ENCODE assay signal across 24 cellular contexts in the genomic region with DNA sequence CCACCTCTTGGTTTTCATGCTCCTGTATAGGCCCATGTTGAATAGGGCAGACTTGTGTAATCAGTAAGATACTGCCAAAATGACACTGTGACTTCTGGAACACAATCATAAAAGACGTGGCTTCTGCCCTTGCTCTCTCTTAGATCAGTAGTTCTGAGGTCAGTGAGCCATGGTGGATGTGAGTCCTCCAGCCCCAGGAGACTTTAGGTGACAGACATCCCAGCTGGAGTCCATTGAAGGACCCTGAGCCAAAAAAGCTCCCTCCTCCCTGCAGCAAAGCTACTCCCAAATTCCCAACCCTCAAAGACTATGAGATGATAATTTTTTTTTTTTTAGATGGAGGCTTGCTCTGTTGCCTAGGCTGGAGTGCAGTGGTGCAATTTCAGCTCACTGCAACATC. TPM values are rescaled to one million over a fixed set of nuclear protein-coding genes. Genes with fewer than 3 reads are reported as not detected.
DNase-seq lines count a peak whose midpoint lies in the region; ATAC-seq, FAIRE-seq and TF ChIP-seq lines count a peak whose summit lies in the region.
"Had no signal": no experiment of that assay in that cellular context is flagged by ENCODE, and none has a peak within 500 bp of the region (broad histone marks: within the 10 kb centered on the region; RNA-seq: fewer than 3 reads in every experiment).

No MANE protein-coding gene starts in this region.

- no peaks in the 10 kb centered on the region for H3K9me3 ChIP-seq in kidney (ENCODE audit: control insufficient read depth in 1 of 2, low read length in 2 of 2)
- H3K9me3 ChIP-seq: BE2C, BLaER1 had no signal

- TF ChIP-seq CTCF in bronchial epithelial cell (IDR thresholded peaks at IDR 0.05; ENCODE audit: insufficient read depth, low read length, severe bottlenecking), result no peak
- TF ChIP-seq CTCF in kidney (IDR thresholded peaks at IDR 0.05; ENCODE audit: borderline replicate concordance, extremely low read depth, insufficient read depth), result no peak
- no peak for TF ChIP-seq CTCF in neural crest cell (conservative IDR thresholded peaks at IDR 0.05)

- H3K4me1 Mint-ChIP-seq in neural crest cell, result peaks cover 17% of the 10 kb centered on the region

- H3K27ac ChIP-seq in kidney (ENCODE audit: low read depth in 2 of 2, low read length in 2 of 2), result no peak overlapping the region
- H3K27ac ChIP-seq: BLaER1 had no signal

- no peak overlapping the region for H3K27ac Mint-ChIP-seq in neural crest cell (ENCODE audit: unreplicated experiment)
- H3K27ac Mint-ChIP-seq: CD14-positive monocyte; CD4-positive, alpha-beta memory T cell; CD4-positive, CD25-positive, alpha-beta regulatory T cell; CD8-positive, alpha-beta memory T cell had no signal

- H3K9ac ChIP-seq in kidney (ENCODE audit: low read length in 2 of 2), result no peak overlapping the region
- H3K9ac ChIP-seq: BLaER1 had no signal

- no peaks in the 10 kb centered on the region for H3K4me1 ChIP-seq in kidney (ENCODE audit: control insufficient read depth in 1 of 2, insufficient read depth in 1 of 2, low read depth in 1 of 2, low read length in 2 of 2)
- H3K4me1 ChIP-seq: BE2C had no signal

- H3K27me3 ChIP-seq in bronchial epithelial cell (ENCODE audit: control insufficient read depth, insufficient read depth, low read length), result no peaks in the 10 kb centered on the region
- H3K27me3 ChIP-seq: BE2C, BLaER1 had no signal

- H3K36me3 ChIP-seq in bronchial epithelial cell (ENCODE audit: control insufficient read depth, insufficient read depth, low read length), result no peaks in the 10 kb centered on the region
- no peaks in the 10 kb centered on the region for H3K36me3 ChIP-seq in kidney (ENCODE audit: control insufficient read depth in 1 of 2, insufficient read depth in 2 of 2, low read length in 2 of 2)
- H3K36me3 ChIP-seq: BE2C, BLaER1 had no signal

- H3K36me3 Mint-ChIP-seq in neural crest cell (ENCODE audit: low read depth), result no peaks in the 10 kb centered on the region
- H3K36me3 Mint-ChIP-seq: CD4-positive, alpha-beta memory T cell; CD4-positive, CD25-positive, alpha-beta regulatory T cell; CD8-positive, alpha-beta memory T cell had no signal

- no peak for ATAC-seq in HG02571 (IDR thresholded peaks at IDR 0.05; ENCODE audit: unreplicated experiment)
- no peak for ATAC-seq in GM21447 (IDR thresholded peaks at IDR 0.05; ENCODE audit: unreplicated experiment)
- ATAC-seq: GM12878 had no signal

- no peaks in the 10 kb centered on the region for H3K9me3 Mint-ChIP-seq in neural crest cell
- H3K9me3 Mint-ChIP-seq: CD4-positive, alpha-beta memory T cell; CD8-positive, alpha-beta memory T cell had no signal

- DNase-seq in bronchial epithelial cell (ENCODE audit: low read depth) (no peak), kidney (peak; percentile 2), neural crest cell (ENCODE audit: low read depth, low spot score) (no peak), GOT3 (lab: John Stamatoyannopoulos, UW) (no peak), HK-2 (ENCODE audit: unreplicated experiment) (no peak)
- DNase-seq: 8988T; ACHN; BE2C; C1 segment of cervical spinal cord; CD4-positive, alpha-beta memory T cell; CD4-positive, CD25-positive, alpha-beta regulatory T cell; CD8-positive, alpha-beta memory T cell; COR-L47; DMS79 treated with DMSO at 0.1 percent for 48 hours; GF-D8 had no signal

- intact Hi-C loops in kidney (cut with DNase I), result no loop called here

- peak; percentile 32 for FAIRE-seq in bronchial epithelial cell (lab: Jason Lieb, UNC)
- no peak for FAIRE-seq in kidney (lab: Jason Lieb, UNC)
- FAIRE-seq: A204.1, D721Med, G401.6, GM12878 had no signal

- peaks cover 6% of the 10 kb centered on the region for H3K27me3 Mint-ChIP-seq in neural crest cell (ENCODE audit: low read depth)

- peak overlapping the region; percentile 31 for H3K4me3 Mint-ChIP-seq in neural crest cell
- H3K4me3 Mint-ChIP-seq: CD14-positive monocyte; CD4-positive, alpha-beta memory T cell; CD4-positive, CD25-positive, alpha-beta regulatory T cell had no signal

- H3K4me3 ChIP-seq in bronchial epithelial cell (ENCODE audit: low read depth, low read length) (no peak overlapping the region), kidney (ENCODE audit: low read length in 2 of 2) (no peak overlapping the region)
- H3K4me3 ChIP-seq: BLaER1, GM12878 had no signal

RNA-seq across cellular contexts. Expression of a gene that starts 3.2 kb away (rescaled TPM):
- total RNA-seq in bronchial epithelial cell (under 0.01 TPM in 1 of 2 replicates, not detected in the other), kidney (1.0 TPM), neural crest cell (12.2 and 13.8 TPM in 2 replicates)
- polyA plus RNA-seq in kidney (ENCODE audit: insufficient read depth, low read depth, low replicate concordance), result 1.7 TPM
- total RNA-seq: CD4-positive, alpha-beta memory T cell; CD4-positive, CD25-positive, alpha-beta regulatory T cell had no signal
- polyA plus RNA-seq: CD14-positive monocyte; CD4-positive, alpha-beta memory T cell; CD4-positive, CD25-positive, alpha-beta regulatory T cell; CD8-positive, alpha-beta memory T cell had no signal

RNA-seq across cellular contexts. Expression of a gene that starts 24.8 kb away (rescaled TPM):
- total RNA-seq in bronchial epithelial cell (under 0.01 TPM in 1 of 2 replicates, not detected in the other), kidney (0.06 TPM), neural crest cell (0.23 and 0.26 TPM in 2 replicates)
- polyA plus RNA-seq in kidney (ENCODE audit: insufficient read depth, low read depth, low replicate concordance), result not detected
- total RNA-seq: CD4-positive, alpha-beta memory T cell; CD4-positive, CD25-positive, alpha-beta regulatory T cell; CD8-positive, alpha-beta memory T cell; GM12878 had no signal
- polyA plus RNA-seq: AG04450; CD14-positive monocyte; CD4-positive, alpha-beta memory T cell; CD4-positive, CD25-positive, alpha-beta regulatory T cell; CD8-positive, alpha-beta memory T cell had no signal
